ENCODE assay signal across 17 cellular contexts in the genomic region with DNA sequence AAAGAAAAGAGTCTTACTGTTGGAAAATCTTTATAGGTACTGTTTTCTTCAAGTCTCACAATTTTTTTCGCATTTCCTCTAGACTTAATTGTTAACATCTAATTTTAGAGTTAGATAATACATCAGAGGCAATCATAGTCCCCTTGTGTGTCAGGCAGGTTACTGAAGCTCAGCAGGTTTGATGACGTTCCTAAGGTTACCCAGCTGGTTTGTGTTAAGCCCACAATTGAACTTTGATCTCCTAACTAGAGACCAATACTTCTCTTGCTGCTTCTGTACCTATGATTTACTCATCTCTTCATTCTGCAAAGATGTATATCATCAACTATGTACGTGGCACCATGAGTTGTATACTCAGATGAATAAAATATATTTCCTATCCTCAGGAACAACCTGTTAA.
DNase-seq lines count a peak whose midpoint lies in the region; ATAC-seq and TF ChIP-seq lines count a peak whose summit lies in the region.
"Had no signal": no experiment of that assay in that cellular context is flagged by ENCODE, and none has a peak within 500 bp of the region (broad histone marks: within the 10 kb centered on the region; RNA-seq: fewer than 3 reads in every experiment).

No MANE protein-coding gene starts in this region.

- TF ChIP-seq CTCF in CD8-positive, alpha-beta T cell (IDR thresholded peaks at IDR 0.05), result no peak
- no peak for TF ChIP-seq CTCF in VCaP (conservative IDR thresholded peaks at IDR 0.05)
- TF ChIP-seq CTCF in type B pancreatic cell (conservative IDR thresholded peaks at IDR 0.05), result no peak

- peaks cover 13% of the 10 kb centered on the region for H3K4me1 Mint-ChIP-seq in CD8-positive, alpha-beta T cell (ENCODE audit: low read depth)
- H3K4me1 Mint-ChIP-seq in type B pancreatic cell (ENCODE audit: unreplicated experiment), result peaks cover 23% of the 10 kb centered on the region
- peaks cover 12% of the 10 kb centered on the region for H3K4me1 Mint-ChIP-seq in activated CD4-positive, alpha-beta T cell treated with anti-CD3 and anti-CD28 coated beads, Interleukin-2, amount 10 ng/mL, durations not matched to agents 7 days and 5 days

- ATAC-seq in CD8-positive, alpha-beta T cell, result peak; percentile 23
- ATAC-seq in GM21825 (IDR thresholded peaks at IDR 0.05; ENCODE audit: unreplicated experiment), result no peak
- ATAC-seq: SK-N-SH treated with all-trans-retinoic acid at 6 μM for 48 hours, T-helper 17 cell had no signal

- POLR2A ChIA-PET in CD8-positive, alpha-beta T cell (lab: Charles Lee), result no interaction called here
- POLR2A ChIA-PET in activated CD4-positive, alpha-beta T cell treated with anti-CD3 and anti-CD28 coated beads, Interleukin-2, amount 10 ng/mL, durations not matched to agents 7 days and 5 days (lab: Charles Lee), result no interaction called here

- H3K4me3 Mint-ChIP-seq in CD8-positive, alpha-beta T cell, result no peak overlapping the region
- peak overlapping the region; percentile 32 for H3K4me3 Mint-ChIP-seq in type B pancreatic cell
- no peak overlapping the region for H3K4me3 Mint-ChIP-seq in activated CD4-positive, alpha-beta T cell treated with anti-CD3 and anti-CD28 coated beads, Interleukin-2, amount 10 ng/mL, durations not matched to agents 7 days and 5 days
- H3K4me3 Mint-ChIP-seq: CD8-positive, alpha-beta memory T cell; T-helper 17 cell had no signal

- no peaks in the 10 kb centered on the region for H3K9me3 Mint-ChIP-seq in CD8-positive, alpha-beta T cell
- no peaks in the 10 kb centered on the region for H3K9me3 Mint-ChIP-seq in type B pancreatic cell
- no peaks in the 10 kb centered on the region for H3K9me3 Mint-ChIP-seq in activated CD4-positive, alpha-beta T cell treated with anti-CD3 and anti-CD28 coated beads, Interleukin-2, amount 10 ng/mL, durations not matched to agents 7 days and 5 days
- H3K9me3 Mint-ChIP-seq: CD8-positive, alpha-beta memory T cell had no signal

- H3K4me3 ChIP-seq in CD8-positive, alpha-beta T cell (ENCODE audit: low read depth, low read length), result no peak overlapping the region

- no peak overlapping the region for H3K27ac ChIP-seq in CD8-positive, alpha-beta T cell (ENCODE audit: low read depth, low read length)
- peak overlapping the region; percentile 33; the same call in 1 of the 2 replicates for H3K27ac ChIP-seq in VCaP

- peaks cover 9% of the 10 kb centered on the region for H3K4me1 ChIP-seq in CD8-positive, alpha-beta T cell (ENCODE audit: insufficient read depth, low read length)

- no peaks in the 10 kb centered on the region for H3K27me3 Mint-ChIP-seq in CD8-positive, alpha-beta T cell (ENCODE audit: low read depth)
- H3K27me3 Mint-ChIP-seq in type B pancreatic cell, result no peaks in the 10 kb centered on the region
- H3K27me3 Mint-ChIP-seq in activated CD4-positive, alpha-beta T cell treated with anti-CD3 and anti-CD28 coated beads, Interleukin-2, amount 10 ng/mL, durations not matched to agents 7 days and 5 days, result no peaks in the 10 kb centered on the region
- H3K27me3 Mint-ChIP-seq: CD8-positive, alpha-beta memory T cell; T-helper 17 cell had no signal

- H3K9me3 ChIP-seq in CD8-positive, alpha-beta T cell (ENCODE audit: low read length), result no peaks in the 10 kb centered on the region

- no peak overlapping the region for H3K27ac Mint-ChIP-seq in CD8-positive, alpha-beta T cell
- H3K27ac Mint-ChIP-seq in type B pancreatic cell, result peak overlapping the region; percentile 52
- no peak overlapping the region for H3K27ac Mint-ChIP-seq in activated CD4-positive, alpha-beta T cell treated with anti-CD3 and anti-CD28 coated beads, Interleukin-2, amount 10 ng/mL, durations not matched to agents 7 days and 5 days
- H3K27ac Mint-ChIP-seq: CD8-positive, alpha-beta memory T cell; T-helper 17 cell had no signal

- H3K27me3 ChIP-seq in CD8-positive, alpha-beta T cell (ENCODE audit: insufficient read depth, low read length), result no peaks in the 10 kb centered on the region

- H3K36me3 ChIP-seq in CD8-positive, alpha-beta T cell (ENCODE audit: insufficient read depth, low read length), result no peaks in the 10 kb centered on the region

- DNase-seq in CD8-positive, alpha-beta T cell, result no peak
- DNase-seq in DMS53 treated with DMSO at 0.1 percent for 48 hours (lab: John Stamatoyannopoulos, UW; ENCODE audit: unreplicated experiment) (peak; percentile 98), type B pancreatic cell (ENCODE audit: extremely low spot score, unreplicated experiment) (no peak), NCI-H2029 treated with DMSO at 0.1 percent for 48 hours (lab: John Stamatoyannopoulos, UW) (no peak)
- no peak for DNase-seq in activated CD4-positive, alpha-beta T cell treated with anti-CD3 and anti-CD28 coated beads, Interleukin-2, amount 10 ng/mL, durations not matched to agents 7 days and 5 days
- DNase-seq: C1 segment of cervical spinal cord; CD8-positive, alpha-beta memory T cell; HCEC 1CT; MV-4-11; NCI-H1105; NCI-H1436 treated with DMSO at 0.1 percent for 48 hours; NCI-H1930; NCI-H446 treated with DMSO at 0.1 percent for 48 hours; T-helper 17 cell had no signal

- intact Hi-C loops in CD8-positive, alpha-beta T cell (cut with DNase I, micrococcal nuclease), result no loop called here

- CTCF ChIA-PET in CD8-positive, alpha-beta T cell (lab: Charles Lee), result interaction anchor here (0.7 to 0.9 kb wide), 2 partner anchors 7 to 58 kb away, joined by 3 read pairs; no protein-coding TSS in a partner anchor
- CTCF ChIA-PET in activated CD4-positive, alpha-beta T cell treated with anti-CD3 and anti-CD28 coated beads, Interleukin-2, amount 10 ng/mL, durations not matched to agents 7 days and 5 days (lab: Charles Lee), result no interaction called here

- peaks cover 26% of the 10 kb centered on the region for H3K36me3 Mint-ChIP-seq in CD8-positive, alpha-beta T cell
- peaks cover 23% of the 10 kb centered on the region for H3K36me3 Mint-ChIP-seq in type B pancreatic cell
- H3K36me3 Mint-ChIP-seq in activated CD4-positive, alpha-beta T cell treated with anti-CD3 and anti-CD28 coated beads, Interleukin-2, amount 10 ng/mL, durations not matched to agents 7 days and 5 days (ENCODE audit: low read depth), result no peaks in the 10 kb centered on the region
